6 cellular contexts compared by ENCODE assay signal in the genomic region with DNA sequence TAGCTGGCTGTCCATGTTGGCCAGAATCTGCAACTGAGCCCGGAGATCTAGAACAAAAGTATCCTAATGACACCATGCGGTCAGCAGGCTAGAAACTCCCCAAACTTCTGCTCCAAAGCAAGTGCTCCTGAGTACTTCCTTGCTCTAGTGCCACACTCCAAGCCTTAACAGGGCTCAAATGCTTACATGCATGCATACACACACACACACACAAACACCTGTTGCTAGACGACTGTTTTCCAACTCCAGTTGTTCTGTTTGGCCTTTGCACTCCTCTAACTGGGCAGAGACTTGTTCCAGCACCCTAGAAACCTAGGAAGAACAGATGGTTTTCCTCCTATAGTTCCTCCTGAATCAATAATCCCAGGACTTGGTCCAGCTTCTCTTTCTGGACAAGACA.
"Had no signal": no experiment of that assay in that cellular context is flagged by ENCODE, and none has a peak within 500 bp of the region (broad histone marks: within the 10 kb centered on the region; RNA-seq: fewer than 3 reads in every experiment).

No MANE protein-coding gene starts in this region.

- ATAC-seq: GM23338, K562 had no signal

- DNase-seq: H9, HCEC 1CT, HFFc6, IMR-90 had no signal

- H3K4me2 ChIP-seq: GM23338 had no signal

- H2AFZ ChIP-seq: GM23338 had no signal

- H3K4me3 ChIP-seq: GM23338, K562 had no signal
